21 cellular contexts compared by ENCODE assay signal in the genomic region with DNA sequence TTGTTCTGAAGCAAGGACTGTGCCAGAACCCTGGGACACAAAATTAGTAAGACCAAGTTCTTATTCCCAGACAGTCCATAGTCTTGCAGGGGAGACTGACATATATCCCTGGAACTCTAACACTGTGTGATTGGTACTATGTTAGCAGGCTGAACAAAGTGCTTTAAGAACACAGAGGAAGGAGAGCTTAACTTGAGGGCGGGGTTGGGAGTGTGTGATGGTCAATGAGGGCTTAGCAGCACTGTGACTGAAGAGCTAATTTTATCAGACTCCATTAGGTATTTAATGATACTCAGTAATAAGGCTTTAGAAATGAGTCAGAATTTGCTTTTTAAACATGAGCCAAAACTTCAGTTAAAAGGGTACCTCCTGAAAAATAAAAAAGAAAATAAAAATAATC. TPM values are rescaled to one million over a fixed set of nuclear protein-coding genes. Genes with fewer than 3 reads are reported as not detected.
DNase-seq lines count a peak whose midpoint lies in the region; ATAC-seq and TF ChIP-seq lines count a peak whose summit lies in the region.
"Had no signal": no experiment of that assay in that cellular context is flagged by ENCODE, and none has a peak within 500 bp of the region (broad histone marks: within the 10 kb centered on the region; RNA-seq: fewer than 3 reads in every experiment).

No MANE protein-coding gene starts in this region.

- peaks cover 46% of the 10 kb centered on the region for H3K4me1 Mint-ChIP-seq in activated T-cell treated with anti-CD3 and anti-CD28 coated beads, Interleukin-2, amount 50 U/mL, for 24 hours (ENCODE audit: low read depth)
- H3K4me1 Mint-ChIP-seq in activated T-cell treated with anti-CD3 and anti-CD28 coated beads, Interleukin-2, amount 50 U/mL, for 4 hours (ENCODE audit: low read depth), result peaks cover 33% of the 10 kb centered on the region

- TF ChIP-seq CTCF in uterus (IDR thresholded peaks at IDR 0.05), result no peak

- H3K27ac Mint-ChIP-seq in activated T-cell treated with anti-CD3 and anti-CD28 coated beads, Interleukin-2, amount 50 U/mL, for 24 hours, result peak overlapping the region; percentile 49
- H3K27ac Mint-ChIP-seq: B cell; natural killer cell; stimulated activated naive B cell treated with anti-CD40 and anti-IgM and Interleukin-4, amounts not matched to agents 10 μg/mL and 1 μg/mL and 100 μg/mL, for 72 hours; type B pancreatic cell had no signal

- no peak for ATAC-seq in activated T-cell treated with anti-CD3 and anti-CD28 coated beads, Interleukin-2, amount 50 U/mL, for 4 hours
- ATAC-seq in Right ventricle myocardium superior (ENCODE audit: poor library complexity), result peak; percentile 63
- ATAC-seq in GM18498 (IDR thresholded peaks at IDR 0.05; ENCODE audit: unreplicated experiment), result no peak
- ATAC-seq: activated naive CD4-positive, alpha-beta T cell treated with anti-CD3 and anti-CD28 coated beads, Interleukin-2, amount 50 U/mL, for 72 hours; natural killer cell; stimulated activated naive B cell treated with anti-CD40 and anti-IgM and Interleukin-4, amounts not matched to agents 10 μg/mL and 1 μg/mL and 100 μg/mL, for 72 hours had no signal

- no peaks in the 10 kb centered on the region for H3K9me3 ChIP-seq in uterus

- H3K27me3 ChIP-seq in uterus, result no peaks in the 10 kb centered on the region

- DNase-seq in activated T-cell treated with anti-CD3 and anti-CD28 coated beads, Interleukin-2, amount 50 U/mL, for 24 hours, result peak; percentile 3
- no peak for DNase-seq in activated T-cell treated with anti-CD3 and anti-CD28 coated beads, Interleukin-2, amount 50 U/mL, for 4 hours
- DNase-seq in Right ventricle myocardium superior (no peak), myocyte (ENCODE audit: low read depth) (peak; percentile 51), uterus (no peak), activated gamma-delta T cell treated with Interleukin-2 at 50 U/mL for 16 hours (no peak), T-helper 2 cell (no peak)
- DNase-seq: activated CD4-positive, alpha-beta T cell treated with anti-CD3 and anti-CD28 coated beads, Interleukin-2, amount 50 U/mL, for 4 hours; activated T-cell treated with anti-CD3 and anti-CD28 coated beads for 4 hours; foreskin fibroblast; kidney; mesenchymal stem cell; natural killer cell; NCI-H748 treated with DMSO at 0.1 percent for 48 hours; stimulated activated CD4-positive, alpha-beta T cell treated with anti-CD3 and anti-CD28 coated beads, Interleukin-1b, Interleukin-23, amount 100 ng/mL, for 48 hours; stimulated activated naive B cell treated with anti-CD40 and anti-IgM and Interleukin-4, amounts not matched to agents 10 μg/mL and 1 μg/mL and 100 μg/mL, for 72 hours had no signal

- H3K9me3 Mint-ChIP-seq in activated T-cell treated with anti-CD3 and anti-CD28 coated beads, Interleukin-2, amount 50 U/mL, for 24 hours, result no peaks in the 10 kb centered on the region
- H3K9me3 Mint-ChIP-seq in activated T-cell treated with anti-CD3 and anti-CD28 coated beads, Interleukin-2, amount 50 U/mL, for 4 hours, result no peaks in the 10 kb centered on the region
- H3K9me3 Mint-ChIP-seq: activated naive CD4-positive, alpha-beta T cell treated with anti-CD3 and anti-CD28 coated beads, Interleukin-2, amount 50 U/mL, for 72 hours; natural killer cell; stimulated activated naive B cell treated with anti-CD40 and anti-IgM and Interleukin-4, amounts not matched to agents 10 μg/mL and 1 μg/mL and 100 μg/mL, for 72 hours; type B pancreatic cell had no signal

- peaks cover 0 to 7% of the 10 kb centered on the region in 2 donors for H3K4me1 ChIP-seq in uterus

- no peak for TF ChIP-seq POLR2A in uterus (IDR thresholded peaks at IDR 0.05)

- H3K4me3 Mint-ChIP-seq in activated T-cell treated with anti-CD3 and anti-CD28 coated beads, Interleukin-2, amount 50 U/mL, for 24 hours, result no peak overlapping the region
- H3K4me3 Mint-ChIP-seq in activated T-cell treated with anti-CD3 and anti-CD28 coated beads, Interleukin-2, amount 50 U/mL, for 4 hours, result no peak overlapping the region
- H3K4me3 Mint-ChIP-seq: B cell; natural killer cell; stimulated activated naive B cell treated with anti-CD40 and anti-IgM and Interleukin-4, amounts not matched to agents 10 μg/mL and 1 μg/mL and 100 μg/mL, for 72 hours; type B pancreatic cell had no signal

- intact Hi-C loops in Right ventricle myocardium superior (cut with DNase I) (loop anchor here (10.0 kb wide), 1 partner anchor 124 kb away; a partner anchor contains a TSS), uterus (cut with DNase I; ENCODE audit: low total_unique reads) (loop anchor here (5.0 kb wide), 1 partner anchor 98 kb away; no protein-coding TSS in a partner anchor)

- peaks cover 82% of the 10 kb centered on the region for H3K36me3 Mint-ChIP-seq in activated T-cell treated with anti-CD3 and anti-CD28 coated beads, Interleukin-2, amount 50 U/mL, for 24 hours (ENCODE audit: low read depth)
- peaks cover 18% of the 10 kb centered on the region for H3K36me3 Mint-ChIP-seq in activated T-cell treated with anti-CD3 and anti-CD28 coated beads, Interleukin-2, amount 50 U/mL, for 4 hours (ENCODE audit: insufficient read depth)
- H3K36me3 Mint-ChIP-seq: natural killer cell had no signal

- peak overlapping the region; percentile 24 for H3K27ac ChIP-seq in uterus

- H3K36me3 ChIP-seq in uterus, result no peaks in the 10 kb centered on the region

- no peaks in the 10 kb centered on the region for H3K27me3 Mint-ChIP-seq in activated T-cell treated with anti-CD3 and anti-CD28 coated beads, Interleukin-2, amount 50 U/mL, for 24 hours
- no peaks in the 10 kb centered on the region for H3K27me3 Mint-ChIP-seq in activated T-cell treated with anti-CD3 and anti-CD28 coated beads, Interleukin-2, amount 50 U/mL, for 4 hours (ENCODE audit: low read depth)
- H3K27me3 Mint-ChIP-seq: B cell; stimulated activated naive B cell treated with anti-CD40 and anti-IgM and Interleukin-4, amounts not matched to agents 10 μg/mL and 1 μg/mL and 100 μg/mL, for 72 hours; type B pancreatic cell had no signal

- H3K4me3 ChIP-seq in uterus, result no peak overlapping the region

RNA-seq across cellular contexts. Expression of a gene that starts 14.9 kb away (rescaled TPM):
- 1 to 10 TPM; 2.4 to 3.6 (median 2.6) TPM for total RNA-seq in activated T-cell treated with anti-CD3 and anti-CD28 coated beads, Interleukin-2, amount 50 U/mL, for 4 hours
- total RNA-seq in Right ventricle myocardium superior (17.1 TPM), myocyte (11.0 and 16.4 TPM in 2 replicates), uterus (1 to 10 TPM in 2 of 4 donors, not detected in 2; 2.4 to 3.4 TPM)
- 7.4 TPM for polyA plus RNA-seq in myocyte (2012)

RNA-seq across cellular contexts. Expression of a gene that starts 20.5 kb away (rescaled TPM):
- total RNA-seq in activated T-cell treated with anti-CD3 and anti-CD28 coated beads, Interleukin-2, amount 50 U/mL, for 4 hours, result 10 to 100 TPM; 22.7 to 32.8 (median 26.2) TPM
- total RNA-seq in Right ventricle myocardium superior, result 11.5 TPM
- total RNA-seq in myocyte, result 7.9 and 9.9 TPM in 2 replicates
- polyA plus RNA-seq in myocyte (2012), result 12.5 TPM
- total RNA-seq in uterus, result 10 to 100 TPM in 2 of 4 donors, 1 to 10 TPM in 2; 3.1 to 21.6 (median 12.6) TPM

RNA-seq across cellular contexts. Expression of a gene that starts 23.9 kb away (rescaled TPM):
- total RNA-seq in activated T-cell treated with anti-CD3 and anti-CD28 coated beads, Interleukin-2, amount 50 U/mL, for 4 hours, result 1 to 10 TPM; 2.2 to 4.8 (median 4.1) TPM
- total RNA-seq in Right ventricle myocardium superior, result 50.3 TPM
- total RNA-seq in myocyte, result 58.8 and 59.5 TPM in 2 replicates
- 5.9 TPM for polyA plus RNA-seq in myocyte (2012)
- 1 to 10 TPM in 3 of 4 donors, not detected in 1; 1.5 to 8.3 (median 1.7) TPM for total RNA-seq in uterus
- total RNA-seq: H4 had no signal

RNA-seq across cellular contexts. Expression of a gene that starts 29.1 kb away (rescaled TPM):
- total RNA-seq in activated T-cell treated with anti-CD3 and anti-CD28 coated beads, Interleukin-2, amount 50 U/mL, for 4 hours, result 1 to 10 TPM; 1.8 to 5.0 (median 2.5) TPM
- total RNA-seq in Right ventricle myocardium superior, result 0.70 TPM
- total RNA-seq in myocyte, result 0.16 TPM in 1 of 2 replicates, not detected in the other
- not detected for polyA plus RNA-seq in myocyte (2012)
- total RNA-seq in uterus, result 1 to 10 TPM in 2 of 4 donors, not detected in 2; 1.3 to 5.6 TPM
- total RNA-seq: H4 had no signal

RNA-seq across cellular contexts. Expression of a gene that starts 35.7 kb away (rescaled TPM):
- not detected for total RNA-seq in activated T-cell treated with anti-CD3 and anti-CD28 coated beads, Interleukin-2, amount 50 U/mL, for 4 hours
- total RNA-seq in Right ventricle myocardium superior (not detected), myocyte (not detected in 2 replicates), uterus (1 to 10 TPM in 2 of 4 donors, under 1 TPM in 1, not detected in 1; 0.30 to 5.5 (median 1.0) TPM)
- polyA plus RNA-seq in myocyte (2012), result 0.21 TPM
- total RNA-seq: H4, natural killer cell had no signal

Comparison
In these comparisons a context has a peak if more than half of its experiments do, and no peak if none do; other contexts are left out.
1. DNase-seq: peak in activated T-cell treated with anti-CD3 and anti-CD28 coated beads, Interleukin-2, amount 50 U/mL, for 24 hours (single experiment) and myocyte (single experiment); none in activated T-cell treated with anti-CD3 and anti-CD28 coated beads, Interleukin-2, amount 50 U/mL, for 4 hours (single experiment), Right ventricle myocardium superior (single experiment), uterus (0 of 2), activated gamma-delta T cell treated with Interleukin-2 at 50 U/mL for 16 hours (single experiment) and T-helper 2 cell (0 of 5).